ENCODE assay signal across 16 cellular contexts in genomic region chr7:2646336-2646679, GRCh38. TPM values are rescaled to one million over a fixed set of nuclear protein-coding genes. Genes with fewer than 3 reads are reported as not detected.
"Had no signal": no experiment of that assay in that cellular context is flagged by ENCODE, and none has a peak within 500 bp of the region (broad histone marks: within the 10 kb centered on the region; RNA-seq: fewer than 3 reads in every experiment).

No MANE protein-coding gene starts in this region.

- H3K4me3 Mint-ChIP-seq: nephron; T-helper 1 cell treated with Interleukin-12 subunit alpha and Interleukin-12 subunit beta and Interleukin-4 antibody, amounts not matched to agents 30 μg/mL and 1 μg/mL, for 36 hours had no signal

- ATAC-seq: sciatic nerve had no signal

- H3K27ac ChIP-seq: brain microvascular endothelial cell, ovary had no signal

- H3K36me3 ChIP-seq: ovary had no signal

- H3K9me3 ChIP-seq: ovary had no signal

- H3K4me3 ChIP-seq: ovary had no signal

- H3K36me3 Mint-ChIP-seq: activated naive CD8-positive, alpha-beta T cell treated with anti-CD3 and anti-CD28 coated beads, Interleukin-2, amount 10 ng/mL, durations not matched to agents 7 days and 5 days had no signal

- DNase-seq: activated CD4-positive, alpha-beta T cell treated with anti-CD3 and anti-CD28 coated beads for 48 hours; activated CD8-positive, alpha-beta memory T cell treated with anti-CD3 and anti-CD28 coated beads for 24 hours; activated naive CD8-positive, alpha-beta T cell treated with anti-CD3 and anti-CD28 coated beads, Interleukin-2, amount 10 ng/mL, durations not matched to agents 7 days and 5 days; brain microvascular endothelial cell; cortex of kidney; effector memory CD4-positive, alpha-beta T cell; foreskin fibroblast; glutamatergic neuron; hypothalamus; mesenchymal stem cell; ovary had no signal

- H3K27me3 Mint-ChIP-seq: activated naive CD8-positive, alpha-beta T cell treated with anti-CD3 and anti-CD28 coated beads, Interleukin-2, amount 10 ng/mL, durations not matched to agents 7 days and 5 days; stimulated activated naive CD8-positive, alpha-beta T cell treated with anti-CD3 and anti-CD28 coated beads, Interleukin-15, Interleukin-2, amounts not matched to agents 100 ng/mL and 50 ng/mL, for 24 hours had no signal

- H3K27me3 ChIP-seq: brain microvascular endothelial cell, ovary had no signal

- H3K27ac Mint-ChIP-seq: T-helper 1 cell treated with Interleukin-12 subunit alpha and Interleukin-12 subunit beta and Interleukin-4 antibody, amounts not matched to agents 30 μg/mL and 1 μg/mL, for 36 hours had no signal

- H3K9me3 Mint-ChIP-seq: activated naive CD8-positive, alpha-beta T cell treated with anti-CD3 and anti-CD28 coated beads, Interleukin-2, amount 10 ng/mL, durations not matched to agents 7 days and 5 days; nephron; stimulated activated naive CD8-positive, alpha-beta T cell treated with anti-CD3 and anti-CD28 coated beads, Interleukin-15, Interleukin-2, amounts not matched to agents 100 ng/mL and 50 ng/mL, for 24 hours; T-helper 1 cell treated with Interleukin-12 subunit alpha and Interleukin-12 subunit beta and Interleukin-4 antibody, amounts not matched to agents 30 μg/mL and 1 μg/mL, for 36 hours had no signal

RNA-seq across cellular contexts. Expression of gene AMZ1, which starts 41.7 kb away (rescaled TPM):
- total RNA-seq: pulmonary artery endothelial cell had no signal
